21 cellular contexts compared by ENCODE assay signal in genomic region chr1:32112800-32113375, GRCh38. TPM values are rescaled to one million over a fixed set of nuclear protein-coding genes. Genes with fewer than 3 reads are reported as not detected.
A peak's percentile ranks its signal among the peaks of the same experiment; 100 is the strongest.
DNase-seq lines count a peak whose midpoint lies in the region; ATAC-seq and TF ChIP-seq lines count a peak whose summit lies in the region.
"Had no signal": no experiment of that assay in that cellular context is flagged by ENCODE, and none has a peak within 500 bp of the region (broad histone marks: within the 10 kb centered on the region; RNA-seq: fewer than 3 reads in every experiment).

No MANE protein-coding gene starts in this region.

- no peaks in the 10 kb centered on the region for H3K27me3 Mint-ChIP-seq in activated T-cell treated with anti-CD3 and anti-CD28 coated beads, Interleukin-2, amount 50 U/mL, for 24 hours
- H3K27me3 Mint-ChIP-seq in CD8-positive, alpha-beta T cell (ENCODE audit: low read depth): no peaks in the 10 kb centered on the region
- H3K27me3 Mint-ChIP-seq in activated T-cell treated with anti-CD3 and anti-CD28 coated beads, Interleukin-2, amount 50 U/mL, for 72 hours (ENCODE audit: low read depth): no peaks in the 10 kb centered on the region
- H3K27me3 Mint-ChIP-seq in naive thymus-derived CD8-positive, alpha-beta T cell: no peaks in the 10 kb centered on the region

- peak overlapping the region; percentile 86 for H3K27ac Mint-ChIP-seq in activated T-cell treated with anti-CD3 and anti-CD28 coated beads, Interleukin-2, amount 50 U/mL, for 24 hours
- peak overlapping the region; percentile 69 for H3K27ac Mint-ChIP-seq in CD8-positive, alpha-beta T cell
- peak overlapping the region; percentile 47 for H3K27ac Mint-ChIP-seq in activated T-cell treated with anti-CD3 and anti-CD28 coated beads, Interleukin-2, amount 50 U/mL, for 72 hours
- H3K27ac Mint-ChIP-seq in naive thymus-derived CD8-positive, alpha-beta T cell: peak overlapping the region; percentile 36 to 94 (median 84)

- H3K27me3 ChIP-seq in CD8-positive, alpha-beta T cell (ENCODE audit: insufficient read depth, low read length): no peaks in the 10 kb centered on the region
- H3K27me3 ChIP-seq in brain microvascular endothelial cell (replicated peaks): no peaks in the 10 kb centered on the region
- H3K27me3 ChIP-seq: esophagus muscularis mucosa, gastrocnemius medialis, MG63, spleen, uterus had no signal

- no peaks in the 10 kb centered on the region for H3K9me3 ChIP-seq in CD8-positive, alpha-beta T cell (ENCODE audit: low read length)
- H3K9me3 ChIP-seq: esophagus muscularis mucosa, gastrocnemius medialis, MG63, spleen, uterus had no signal

- no peaks in the 10 kb centered on the region for H3K36me3 ChIP-seq in CD8-positive, alpha-beta T cell (ENCODE audit: insufficient read depth, low read length)
- H3K36me3 ChIP-seq in brain microvascular endothelial cell (replicated peaks): peaks cover 9% of the 10 kb centered on the region
- H3K36me3 ChIP-seq: gastrocnemius medialis, uterus had no signal

- peak; percentile 6 for ATAC-seq in CD8-positive, alpha-beta T cell
- ATAC-seq in activated T-cell treated with anti-CD3 and anti-CD28 coated beads, Interleukin-2, amount 50 U/mL, for 72 hours (replicated peaks in 1 of 2): peak; percentile 24 to 29
- ATAC-seq in naive thymus-derived CD8-positive, alpha-beta T cell: peak; percentile 19 to 49
- ATAC-seq in HG03378 (IDR thresholded peaks at IDR 0.05; ENCODE audit: unreplicated experiment): no peak
- ATAC-seq: gastrocnemius medialis had no signal

- H3K4me3 Mint-ChIP-seq in activated T-cell treated with anti-CD3 and anti-CD28 coated beads, Interleukin-2, amount 50 U/mL, for 24 hours: peak overlapping the region; percentile 0
- peak overlapping the region; percentile 50 for H3K4me3 Mint-ChIP-seq in CD8-positive, alpha-beta T cell
- H3K4me3 Mint-ChIP-seq in activated T-cell treated with anti-CD3 and anti-CD28 coated beads, Interleukin-2, amount 50 U/mL, for 72 hours: peak overlapping the region; percentile 36 to 44
- H3K4me3 Mint-ChIP-seq in naive thymus-derived CD8-positive, alpha-beta T cell: peak overlapping the region; percentile 34 to 72 (median 57)

- H3K9me3 Mint-ChIP-seq in activated T-cell treated with anti-CD3 and anti-CD28 coated beads, Interleukin-2, amount 50 U/mL, for 24 hours: no peaks in the 10 kb centered on the region
- H3K9me3 Mint-ChIP-seq in CD8-positive, alpha-beta T cell: no peaks in the 10 kb centered on the region
- H3K9me3 Mint-ChIP-seq in activated T-cell treated with anti-CD3 and anti-CD28 coated beads, Interleukin-2, amount 50 U/mL, for 72 hours: no peaks in the 10 kb centered on the region
- no peaks in the 10 kb centered on the region for H3K9me3 Mint-ChIP-seq in naive thymus-derived CD8-positive, alpha-beta T cell

- no peak for DNase-seq in activated T-cell treated with anti-CD3 and anti-CD28 coated beads, Interleukin-2, amount 50 U/mL, for 24 hours
- DNase-seq in activated T-cell treated with anti-CD3 and anti-CD28 coated beads, Interleukin-2, amount 50 U/mL, for 1 hour: no peak
- no peak for DNase-seq in CD8-positive, alpha-beta T cell
- DNase-seq in activated T-cell treated with anti-CD3 and anti-CD28 coated beads, Interleukin-2, amount 50 U/mL, for 72 hours: peak; percentile 3 to 6
- DNase-seq in naive thymus-derived CD8-positive, alpha-beta T cell: peak in 4 of 10 donors; percentile 2 to 59 (median 40)
- DNase-seq in brain microvascular endothelial cell: no peak
- DNase-seq in UCSD-AML1 (lab: John Stamatoyannopoulos, UW; ENCODE audit: unreplicated experiment): no peak
- DNase-seq: ACHN; C1 segment of cervical spinal cord; DMS153; effector memory CD4-positive, alpha-beta T cell; gastrocnemius medialis; IMR-90; MG63; NCI-H146; NCI-H2227 treated with DMSO at 0.1 percent for 48 hours; NCI-H82; spleen; uterus had no signal

- peaks cover 67% of the 10 kb centered on the region for H3K4me1 Mint-ChIP-seq in activated T-cell treated with anti-CD3 and anti-CD28 coated beads, Interleukin-2, amount 50 U/mL, for 24 hours (ENCODE audit: low read depth)
- H3K4me1 Mint-ChIP-seq in CD8-positive, alpha-beta T cell (ENCODE audit: low read depth): peaks cover 75% of the 10 kb centered on the region
- H3K4me1 Mint-ChIP-seq in activated T-cell treated with anti-CD3 and anti-CD28 coated beads, Interleukin-2, amount 50 U/mL, for 72 hours (ENCODE audit: low read depth): peaks cover 57% of the 10 kb centered on the region
- H3K4me1 Mint-ChIP-seq in naive thymus-derived CD8-positive, alpha-beta T cell: peaks cover 22 to 86% (median 73%) of the 10 kb centered on the region in 4 donors

- TF ChIP-seq CTCF in CD8-positive, alpha-beta T cell (IDR thresholded peaks at IDR 0.05): no peak
- no peak for TF ChIP-seq CTCF in brain microvascular endothelial cell (IDR thresholded peaks at IDR 0.05; ENCODE audit: low read depth, low read length, missing control alignments)

- no peak overlapping the region for H3K27ac ChIP-seq in CD8-positive, alpha-beta T cell (ENCODE audit: low read depth, low read length)
- H3K27ac ChIP-seq in brain microvascular endothelial cell: no peak overlapping the region
- H3K27ac ChIP-seq: esophagus muscularis mucosa, gastrocnemius medialis, uterus had no signal

- in situ Hi-C loops in brain microvascular endothelial cell (cut with HindIII; ENCODE audit: low pct_ligation_motif_present, low sequenced_read_pairs): no loop called here

- H3K4me3 ChIP-seq in CD8-positive, alpha-beta T cell (ENCODE audit: low read depth, low read length): no peak overlapping the region
- H3K4me3 ChIP-seq in brain microvascular endothelial cell (ENCODE audit: low read depth, low read length): no peak overlapping the region
- H3K4me3 ChIP-seq: esophagus muscularis mucosa, gastrocnemius medialis, MG63, spleen, uterus had no signal

- POLR2A ChIA-PET in CD8-positive, alpha-beta T cell (lab: Charles Lee): interaction anchor here (1.6 kb wide), 1 partner anchor 223 kb away, joined by 4 read pairs; the partner anchor contains the start of gene MARCKSL1
- POLR2A ChIA-PET in naive thymus-derived CD8-positive, alpha-beta T cell (lab: Charles Lee): interaction anchor here (0.6 to 6.2 kb wide), 2 partner anchors 39 to 130 kb away, joined by 8 to 80 read pairs; partner anchors contain the start of gene TMEM39B

- intact Hi-C loops in CD8-positive, alpha-beta T cell (cut with DNase I, micrococcal nuclease): no loop called here

- CTCF ChIA-PET in CD8-positive, alpha-beta T cell (lab: Charles Lee): interaction anchor here (5.2 kb wide), 1 partner anchor 8 kb away, joined by 21 read pairs; no protein-coding TSS in a partner anchor

- H3K36me3 Mint-ChIP-seq in activated T-cell treated with anti-CD3 and anti-CD28 coated beads, Interleukin-2, amount 50 U/mL, for 24 hours (ENCODE audit: low read depth): peaks cover 65% of the 10 kb centered on the region
- peaks cover 30% of the 10 kb centered on the region for H3K36me3 Mint-ChIP-seq in CD8-positive, alpha-beta T cell
- H3K36me3 Mint-ChIP-seq in activated T-cell treated with anti-CD3 and anti-CD28 coated beads, Interleukin-2, amount 50 U/mL, for 72 hours (ENCODE audit: insufficient read depth in 2 of 2): peaks cover 2 to 9% of the 10 kb centered on the region in 2 donors
- peaks cover 0 to 12% (median 2%) of the 10 kb centered on the region in 3 donors for H3K36me3 Mint-ChIP-seq in naive thymus-derived CD8-positive, alpha-beta T cell

- peaks cover 68% of the 10 kb centered on the region for H3K4me1 ChIP-seq in CD8-positive, alpha-beta T cell (ENCODE audit: insufficient read depth, low read length)

RNA-seq across cellular contexts. Expression of gene KPNA6, which starts 5.0 kb away (rescaled TPM):
- 10 to 100 TPM; 51.7 to 58.7 TPM for total RNA-seq in CD8-positive, alpha-beta T cell
- total RNA-seq in activated T-cell treated with anti-CD3 and anti-CD28 coated beads, Interleukin-2, amount 50 U/mL, for 72 hours: 10 to 100 TPM; 63.3 to 65.8 TPM
- total RNA-seq in naive thymus-derived CD8-positive, alpha-beta T cell: 10 to 100 TPM; 59.5 to 66.4 TPM
- 10 to 100 TPM; 26.5 to 31.9 (median 28.3) TPM for polyA plus RNA-seq in naive thymus-derived CD8-positive, alpha-beta T cell

RNA-seq across cellular contexts. Expression of gene TMEM39B, which starts 40.1 kb away (rescaled TPM):
- total RNA-seq in CD8-positive, alpha-beta T cell: 1 to 10 TPM; 6.6 to 7.6 TPM
- total RNA-seq in activated T-cell treated with anti-CD3 and anti-CD28 coated beads, Interleukin-2, amount 50 U/mL, for 72 hours: 10 to 100 TPM; 28.4 to 38.0 TPM
- total RNA-seq in naive thymus-derived CD8-positive, alpha-beta T cell: 10 to 100 TPM; 25.1 to 26.1 TPM
- 1 to 10 TPM; 2.4 to 4.8 (median 4.5) TPM for polyA plus RNA-seq in naive thymus-derived CD8-positive, alpha-beta T cell

Comparison
In these comparisons a context has a peak if more than half of its experiments do, and no peak if none do; other contexts are left out.
1. DNase-seq: peak in activated T-cell treated with anti-CD3 and anti-CD28 coated beads, Interleukin-2, amount 50 U/mL, for 72 hours (2 of 2); none in activated T-cell treated with anti-CD3 and anti-CD28 coated beads, Interleukin-2, amount 50 U/mL, for 24 hours (single experiment), activated T-cell treated with anti-CD3 and anti-CD28 coated beads, Interleukin-2, amount 50 U/mL, for 1 hour (single experiment), CD8-positive, alpha-beta T cell (0 of 7), brain microvascular endothelial cell (single experiment) and UCSD-AML1 (single experiment).
2. H3K4me3 Mint-ChIP-seq: peak in every context shown above with its lines; median percentile 57 in naive thymus-derived CD8-positive, alpha-beta T cell; 50 in CD8-positive, alpha-beta T cell; 40 in activated T-cell treated with anti-CD3 and anti-CD28 coated beads, Interleukin-2, amount 50 U/mL, for 72 hours; 0 in activated T-cell treated with anti-CD3 and anti-CD28 coated beads, Interleukin-2, amount 50 U/mL, for 24 hours.
3. Peak in every context shown above with its lines, with median percentiles within 50 percentile points of each other: H3K27ac Mint-ChIP-seq.